16 cellular contexts compared by ENCODE assay signal in the genomic region with DNA sequence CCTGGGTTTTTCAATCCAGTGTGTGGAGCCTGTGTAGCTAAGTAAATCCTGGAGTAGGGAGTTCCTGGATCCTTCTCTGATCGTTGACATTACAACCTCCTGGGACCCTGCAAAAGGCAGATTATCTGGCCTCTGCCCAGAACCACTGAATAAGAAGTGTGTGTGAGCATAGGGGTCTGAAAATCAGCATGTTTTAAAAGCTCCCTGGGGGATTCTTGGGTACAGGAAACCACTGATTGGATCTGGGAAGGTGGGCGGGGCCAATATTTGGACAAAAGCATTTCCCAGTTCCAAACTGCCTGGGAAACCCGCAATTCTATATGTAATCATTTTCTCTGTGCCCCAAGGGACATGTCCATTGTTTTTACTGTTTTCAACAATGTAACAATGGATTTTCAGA. TPM values are rescaled to one million over a fixed set of nuclear protein-coding genes. Genes with fewer than 3 reads are reported as not detected.
DNase-seq lines count a peak whose midpoint lies in the region; ATAC-seq and TF ChIP-seq lines count a peak whose summit lies in the region.
"Had no signal": no experiment of that assay in that cellular context is flagged by ENCODE, and none has a peak within 500 bp of the region (broad histone marks: within the 10 kb centered on the region; RNA-seq: fewer than 3 reads in every experiment).

No MANE protein-coding gene starts in this region.

- dilution Hi-C loops in mammary epithelial cell (cut with HindIII; ENCODE audit: low sequenced_read_pairs) = no loop called here

- no peak overlapping the region for H2AFZ ChIP-seq in mammary epithelial cell (ENCODE audit: low read depth, low read length)

- no peak for DNase-seq in Right ventricle myocardium inferior (ENCODE audit: missing footprints)
- no peak for DNase-seq in right atrium auricular region (ENCODE audit: low spot score)
- peak; percentile 4 for DNase-seq in NCI-H82 treated with DMSO at 0.1 percent for 48 hours (lab: John Stamatoyannopoulos, UW; ENCODE audit: unreplicated experiment)
- peak in 4 of 5 donors; percentile 60 to 77 (median 70) for DNase-seq in heart left ventricle
- no peak for DNase-seq in mammary epithelial cell
- no peak for DNase-seq in posterior cingulate gyrus
- no peak for DNase-seq in activated T-cell treated with anti-CD3 and anti-CD28 coated beads for 4 hours
- DNase-seq in effector CD8-positive, alpha-beta T cell (lab: John Stamatoyannopoulos, UW) = no peak
- DNase-seq: activated gamma-delta T cell treated with Interleukin-2 at 50 U/mL for 16 hours; anterior cingulate cortex; kidney; midbrain; stimulated activated naive CD4-positive, alpha-beta T cell treated with Interleukin-2 at 50 U/mL for 16 hours; T-helper 17 cell had no signal

- H3K9me3 ChIP-seq in right atrium auricular region = no peaks in the 10 kb centered on the region
- peaks cover 0 to 2% (median 0%) of the 10 kb centered on the region in 12 donors for H3K9me3 ChIP-seq in heart left ventricle
- no peaks in the 10 kb centered on the region for H3K9me3 ChIP-seq in mammary epithelial cell (replicated peaks; ENCODE audit: insufficient read depth, low read length)

- no TSS peak for BruUV-seq in mammary epithelial cell (replicated peaks; lab: Mats Ljungman, UMichigan)

- intact Hi-C loops in Right ventricle myocardium inferior (cut with DNase I) (loop anchor here (5.0 kb wide), 1 partner anchor 38 kb away; no protein-coding TSS in a partner anchor), heart left ventricle (cut with DNase I) (loop anchor here in 9 of 10 donors (2.0 to 10.0 kb wide), 7 partner anchors 33 to 465 kb away; partner anchors contain the start of genes CMTM3 (in 3 of the 9), CDH5 (in 1 of the 9) and DYNC1LI2 (in 1 of the 9)), mammary epithelial cell (cut with micrococcal nuclease) (no loop called here), posterior cingulate gyrus (cut with DNase I) (no loop called here)

- TF ChIP-seq CTCF in right atrium auricular region (IDR thresholded peaks at IDR 0.05) = no peak
- no peak for TF ChIP-seq CTCF in heart left ventricle (IDR thresholded peaks at IDR 0.05)
- no peak for TF ChIP-seq CTCF in mammary epithelial cell (conservative IDR thresholded peaks at IDR 0.05 in 1 of 2, IDR thresholded peaks at IDR 0.05 in 1 of 2; ENCODE audit: extremely low read depth in 1 of 2, insufficient read depth in 1 of 2, low read depth in 1 of 2, low read length in 2 of 2)

- no peak overlapping the region for H3K9ac ChIP-seq in mammary epithelial cell (ENCODE audit: insufficient read depth, low read length)

- H3K36me3 ChIP-seq in right atrium auricular region (no peaks in the 10 kb centered on the region), heart left ventricle (peaks cover 0 to 74% (median 20%) of the 10 kb centered on the region in 9 donors), mammary epithelial cell (ENCODE audit: insufficient read depth, low read length) (no peaks in the 10 kb centered on the region)

- no peak overlapping the region for H3K4me2 ChIP-seq in mammary epithelial cell (ENCODE audit: insufficient read depth, low read depth, low read length)

- H3K4me1 ChIP-seq in right atrium auricular region (peaks cover 0 to 14% of the 10 kb centered on the region in 2 donors), heart left ventricle (peaks cover 0 to 33% (median 13%) of the 10 kb centered on the region in 12 donors), mammary epithelial cell (ENCODE audit: insufficient read depth, low read length) (no peaks in the 10 kb centered on the region)

- no peak overlapping the region for H3K4me3 ChIP-seq in right atrium auricular region
- H3K4me3 ChIP-seq in heart left ventricle = no peak overlapping the region
- no peak overlapping the region for H3K4me3 ChIP-seq in mammary epithelial cell (replicated peaks in 1 of 3; ENCODE audit: insufficient read depth in 1 of 3, low read depth in 2 of 3, low read length in 3 of 3)

- CTCF ChIA-PET in mammary epithelial cell (lab: Charles Lee; ENCODE audit: low non-redundant PET) = no interaction called here

- ATAC-seq in Right ventricle myocardium inferior (peak; percentile 69), heart left ventricle (peak; percentile 25 to 76 (median 52))
- ATAC-seq: T-helper 17 cell had no signal

- TF ChIP-seq POLR2A in heart left ventricle (IDR thresholded peaks at IDR 0.05) = no peak

- in situ Hi-C loops in mammary epithelial cell (cut with MboI; ENCODE audit: low sequenced_read_pairs in 2 of 2) = loop anchor here (10.0 to 25.0 kb wide), 2 partner anchors 205 to 462 kb away; partner anchors contain the start of gene CMTM3 (in 1 of the 2)

- H4K20me1 ChIP-seq in mammary epithelial cell (ENCODE audit: insufficient read depth, low read length) = no peaks in the 10 kb centered on the region

- H3K27ac ChIP-seq in right atrium auricular region (peak overlapping the region in 1 of 2 donors; percentile 46), heart left ventricle (peak overlapping the region in 6 of 12 donors; percentile 12 to 80 (median 61)), mammary epithelial cell (ENCODE audit: insufficient read depth, low read depth, low read length) (no peak overlapping the region)

- H3K79me2 ChIP-seq in mammary epithelial cell (ENCODE audit: insufficient read depth, low read length) = no peaks in the 10 kb centered on the region

- H3K27me3 ChIP-seq in right atrium auricular region = no peaks in the 10 kb centered on the region
- no peaks in the 10 kb centered on the region for H3K27me3 ChIP-seq in heart left ventricle
- no peaks in the 10 kb centered on the region for H3K27me3 ChIP-seq in mammary epithelial cell (ENCODE audit: insufficient read depth, low read length)

- 42 to 50% (median 45%) methylated on average over 3 of the region's 3 CpGs for WGBS in heart left ventricle, 4 donors
- WGBS in mammary epithelial cell (ENCODE audit: low coverage, missing lambda C conversion rate) = 82% methylated on average over 3 of the region's 3 CpGs

RNA-seq across cellular contexts. Expression of gene BEAN1, which starts 27.2 kb away (rescaled TPM):
- total RNA-seq in Right ventricle myocardium inferior = 2.4 TPM
- total RNA-seq in right atrium auricular region = under 1 TPM; 0.48 to 0.75 TPM
- total RNA-seq in heart left ventricle = 1 to 10 TPM in 5 of 9 donors, under 1 TPM in 4; 0.58 to 7.9 (median 1.5) TPM
- 1 to 10 TPM in 1 of 2 donors, under 1 TPM in 1; 0.30 to 8.8 TPM for polyA plus RNA-seq in heart left ventricle
- 1 to 10 TPM; 1.3 to 1.9 TPM for total RNA-seq in mammary epithelial cell
- polyA plus RNA-seq in mammary epithelial cell = 0.61 TPM
- not detected for polyA minus RNA-seq in mammary epithelial cell
- total RNA-seq: T-helper 17 cell had no signal
- polyA plus RNA-seq: IgD-negative memory B cell had no signal

RNA-seq across cellular contexts. Expression of gene CDH5, which starts 33.4 kb away (rescaled TPM):
- total RNA-seq in Right ventricle myocardium inferior (58.4 TPM), right atrium auricular region (10 to 100 TPM; 47.4 to 58.0 TPM), heart left ventricle (100 to 1,000 TPM in 2 of 9 donors, 10 to 100 TPM in 7; 39.6 to 135 (median 63.3) TPM), mammary epithelial cell (under 1 TPM in 1 of 2 donors, not detected in 1; 0.12 TPM)
- polyA plus RNA-seq in heart left ventricle (10 to 100 TPM; 24.9 to 62.3 TPM), mammary epithelial cell (0.03 TPM)
- not detected for polyA minus RNA-seq in mammary epithelial cell
- total RNA-seq: NCI-H460, T-helper 17 cell had no signal
- polyA plus RNA-seq: IgD-negative memory B cell had no signal

Comparison
In these comparisons a context has a peak if more than half of its experiments do, and no peak if none do; other contexts are left out.
1. DNase-seq: peak in NCI-H82 treated with DMSO at 0.1 percent for 48 hours (single experiment) and heart left ventricle (4 of 5); none in Right ventricle myocardium inferior (single experiment), right atrium auricular region (single experiment), mammary epithelial cell (single experiment), posterior cingulate gyrus (0 of 10), activated T-cell treated with anti-CD3 and anti-CD28 coated beads for 4 hours (single experiment) and effector CD8-positive, alpha-beta T cell (single experiment).
2. RNA of gene CDH5, which starts 33.4 kb away (total RNA-seq): 39.6 to 135 TPM in heart left ventricle, 58.4 TPM in Right ventricle myocardium inferior (single experiment) and 47.4 to 58.0 TPM in right atrium auricular region; 0.12 TPM in mammary epithelial cell; every median in the first group is over 10 times any median in the second.
3. intact Hi-C loops: an anchor here in Right ventricle myocardium inferior (5.0 kb wide) and heart left ventricle (2.0 to 10.0 kb wide); none called in mammary epithelial cell and posterior cingulate gyrus.